In the genomic region with DNA sequence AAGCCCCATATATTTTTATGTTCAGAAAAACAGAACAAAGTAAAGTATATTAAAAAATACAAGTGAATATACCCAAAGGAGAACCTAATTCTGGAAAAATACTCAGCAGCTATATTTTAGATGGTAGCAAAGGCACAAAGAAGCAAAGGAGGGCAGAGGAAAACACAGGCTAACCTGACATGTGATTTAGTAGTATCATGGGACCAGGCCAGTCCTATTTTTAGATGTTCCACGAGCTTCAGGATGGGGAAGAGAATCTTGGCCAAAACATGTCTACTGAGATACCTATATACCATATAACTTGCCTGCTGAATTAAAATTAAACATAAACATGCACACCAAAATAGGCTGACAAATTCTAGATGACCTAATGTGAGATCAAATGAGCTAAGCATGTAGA, we compare ENCODE assay signal across 18 cellular contexts. TPM values are rescaled to one million over a fixed set of nuclear protein-coding genes. Genes with fewer than 3 reads are reported as not detected.
DNase-seq lines count a peak whose midpoint lies in the region; ATAC-seq lines count a peak whose summit lies in the region.
"Had no signal": no experiment of that assay in that cellular context is flagged by ENCODE, and none has a peak within 500 bp of the region (broad histone marks: within the 10 kb centered on the region; RNA-seq: fewer than 3 reads in every experiment).

No MANE protein-coding gene starts in this region.

- H3K4me1 ChIP-seq in BLaER1 treated with 17β-estradiol and CSF1 and Interleukin-3, amounts not matched to agents 10 nM and 100 nM = peaks cover 13 to 39% (median 31%) of the 10 kb centered on the region in 10 experiments; a peak in 19 of 20 replicates

- H3K4me1 Mint-ChIP-seq in central memory CD8-positive, alpha-beta T cell = peaks cover 16% of the 10 kb centered on the region

- no peak overlapping the region for H3K4me3 ChIP-seq in BLaER1 treated with 17β-estradiol and CSF1 and Interleukin-3, amounts not matched to agents 10 nM and 100 nM

- peak overlapping the region; percentile 20 for H3K27ac Mint-ChIP-seq in central memory CD8-positive, alpha-beta T cell (ENCODE audit: low read depth)

- peak overlapping the region in 9 of 11 experiments; percentile 4 to 70 (median 38); a peak in 14 of 22 replicates for H3K4me2 ChIP-seq in BLaER1 treated with 17β-estradiol and CSF1 and Interleukin-3, amounts not matched to agents 10 nM and 100 nM

- H4K20me1 ChIP-seq in BLaER1 treated with 17β-estradiol and CSF1 and Interleukin-3, amounts not matched to agents 10 nM and 100 nM = peaks cover 0 to 9% (median 0%) of the 10 kb centered on the region in 11 experiments; a peak in 1 of 22 replicates

- H3K36me3 ChIP-seq in BLaER1 treated with 17β-estradiol and CSF1 and Interleukin-3, amounts not matched to agents 10 nM and 100 nM = peaks cover 21 to 59% (median 37%) of the 10 kb centered on the region in 11 experiments

- H3K27me3 Mint-ChIP-seq in central memory CD8-positive, alpha-beta T cell = no peaks in the 10 kb centered on the region
- H3K27me3 Mint-ChIP-seq: naive thymus-derived CD8-positive, alpha-beta T cell had no signal

- H3K36me3 Mint-ChIP-seq in central memory CD8-positive, alpha-beta T cell (ENCODE audit: insufficient read depth) = peaks cover 36% of the 10 kb centered on the region

- H3K9me3 Mint-ChIP-seq in central memory CD8-positive, alpha-beta T cell = no peaks in the 10 kb centered on the region
- H3K9me3 Mint-ChIP-seq: naive thymus-derived CD8-positive, alpha-beta T cell had no signal

- no peak overlapping the region for H3K4me3 Mint-ChIP-seq in central memory CD8-positive, alpha-beta T cell
- H3K4me3 Mint-ChIP-seq: naive thymus-derived CD8-positive, alpha-beta T cell had no signal

- no peak for ATAC-seq in central memory CD8-positive, alpha-beta T cell (replicated peaks; ENCODE audit: extremely low read depth, poor library complexity, severe bottlenecking)
- ATAC-seq in left ventricle myocardium superior = peak; percentile 85
- peak; percentile 78 for ATAC-seq in sciatic nerve
- ATAC-seq in HG02623 (IDR thresholded peaks at IDR 0.05; ENCODE audit: unreplicated experiment) = no peak
- no peak for ATAC-seq in HG02610 (IDR thresholded peaks at IDR 0.05; ENCODE audit: unreplicated experiment)
- ATAC-seq: HCT116; naive thymus-derived CD8-positive, alpha-beta T cell had no signal

- H3K27ac ChIP-seq in BLaER1 treated with 17β-estradiol and CSF1 and Interleukin-3, amounts not matched to agents 10 nM and 100 nM = peak overlapping the region in 3 of 11 experiments; percentile 15 to 66 (median 49); a peak in 5 of 22 replicates

- no peaks in the 10 kb centered on the region for H3K9me3 ChIP-seq in BLaER1 treated with 17β-estradiol and CSF1 and Interleukin-3, amounts not matched to agents 10 nM and 100 nM (replicated peaks in 1 of 11)

- no peaks in the 10 kb centered on the region for H3K27me3 ChIP-seq in BLaER1 treated with 17β-estradiol and CSF1 and Interleukin-3, amounts not matched to agents 10 nM and 100 nM

- peak overlapping the region in 1 of 11 experiments; percentile 52; a peak in 1 of 22 replicates for H3K9ac ChIP-seq in BLaER1 treated with 17β-estradiol and CSF1 and Interleukin-3, amounts not matched to agents 10 nM and 100 nM

- intact Hi-C loops in left ventricle myocardium superior (cut with micrococcal nuclease) = no loop called here
- intact Hi-C loops in sciatic nerve (cut with DNase I) = no loop called here

- no peak for DNase-seq in central memory CD8-positive, alpha-beta T cell (ENCODE audit: low spot score in 2 of 2)
- no peak for DNase-seq in left ventricle myocardium superior
- DNase-seq in sciatic nerve (ENCODE audit: low spot score) = no peak
- no peak for DNase-seq in DMS79 (lab: John Stamatoyannopoulos, UW)
- no peak for DNase-seq in NCI-H1417 (lab: John Stamatoyannopoulos, UW)
- DNase-seq: activated CD4-positive, alpha-beta T cell treated with anti-CD3 and anti-CD28 coated beads, Interleukin-2, amount 50 U/mL, for 4 hours; amniotic stem cell; effector CD8-positive, alpha-beta T cell; islet precursor cell; naive thymus-derived CD8-positive, alpha-beta T cell; NCI-H2081 treated with DMSO at 0.1 percent for 48 hours; NCI-H82; stimulated activated CD4-positive, alpha-beta T cell treated with anti-CD3 and anti-CD28 coated beads, Interleukin-4, amount 100 ng/mL, for 4 hours; stimulated activated naive CD4-positive, alpha-beta T cell treated with Interleukin-2 at 50 U/mL for 16 hours had no signal

RNA-seq across cellular contexts. Expression of a gene that starts 32.9 kb away (rescaled TPM):
- total RNA-seq in left ventricle myocardium superior = 6.9 TPM
- 17.7 TPM for total RNA-seq in sciatic nerve

RNA-seq across cellular contexts. Expression of a gene that starts 33.0 kb away (rescaled TPM):
- 46.0 TPM for total RNA-seq in left ventricle myocardium superior
- 83.0 TPM for total RNA-seq in sciatic nerve

RNA-seq across cellular contexts. Expression of a gene that starts 34.9 kb away (rescaled TPM):
- 146 TPM for total RNA-seq in left ventricle myocardium superior
- total RNA-seq in sciatic nerve = 592 TPM

RNA-seq across cellular contexts. Expression of a gene that starts 54.1 kb away (rescaled TPM):
- total RNA-seq in left ventricle myocardium superior (1.4 TPM), sciatic nerve (3.2 TPM)

Comparison
In these comparisons a context has a peak if more than half of its experiments do, and no peak if none do; other contexts are left out.
1. ATAC-seq: peak in left ventricle myocardium superior (single experiment) and sciatic nerve (single experiment); none in central memory CD8-positive, alpha-beta T cell (single experiment), HG02623 (single experiment) and HG02610 (single experiment).